In genomic region chr22:19291580-19292261, GRCh38 we compare ENCODE assay signal across 1 cellular context.
TF ChIP-seq lines count a peak whose summit lies in the region.

TSS of gene CLTCL1 (minus strand) at chr22:19291719. CDS start at chr22:19291641, 78 bp downstream.

TF ChIP-seq in HEK293, 187 proteins besides CTCF, POLR2A, EP300 and RAD21 (continued from another document and continues in another):
- TF ChIP-seq ZBTB26 (tag by site-specific recombination; optimal IDR thresholded peaks at IDR 0.05) (peak; percentile 39), ZBTB6 (tag by site-specific recombination; IDR thresholded peaks at IDR 0.05) (0 out of 2 replicates have a peak, but pooled peaks have one; percentile 11), ZNF2 (tag by site-specific recombination; IDR thresholded peaks at IDR 0.05) (peak; percentile 69; the same call in 1 of the 2 replicates), ZNF639 (tag by site-specific recombination; IDR thresholded peaks at IDR 0.05) (no peak), ZNF514 (tag by site-specific recombination; IDR thresholded peaks at IDR 0.05) (no peak), ZNF704 (tag by site-specific recombination; IDR thresholded peaks at IDR 0.05) (no peak), ZNF211 (tag by site-specific recombination; IDR thresholded peaks at IDR 0.05; ENCODE audit: low read depth) (no peak), ZNF335 (tag by site-specific recombination; conservative IDR thresholded peaks at IDR 0.05) (peak; percentile 98), ZNF544 (tag by site-specific recombination; IDR thresholded peaks at IDR 0.05) (no peak), INSM2 (tag by site-specific recombination; IDR thresholded peaks at IDR 0.05) (peak; percentile 33; the same call in 1 of the 2 replicates), HIC1 (tag by site-specific recombination; IDR thresholded peaks at IDR 0.05) (peak; percentile 78), ZNF16 (tag by site-specific recombination; IDR thresholded peaks at IDR 0.05; ENCODE audit: low read depth) (no peak), SP3 (tag by site-specific recombination; IDR thresholded peaks at IDR 0.05) (peak; percentile 83), ZSCAN23 (tag by site-specific recombination; IDR thresholded peaks at IDR 0.05) (0 out of 2 replicates have a peak, but pooled peaks have one; percentile 33), ZNF629 (tag by site-specific recombination; IDR thresholded peaks at IDR 0.05) (0 out of 2 replicates have a peak, but pooled peaks have one; percentile 18), ZNF404 (tag by site-specific recombination; IDR thresholded peaks at IDR 0.05) (no peak), PATZ1 (tag by site-specific recombination; IDR thresholded peaks at IDR 0.05) (peak; percentile 43; the same call in 1 of the 2 replicates), ZNF785 (tag by site-specific recombination; IDR thresholded peaks at IDR 0.05) (no peak), BCL11B (tag by site-specific recombination; IDR thresholded peaks at IDR 0.05; ENCODE audit: low read depth) (0 out of 2 replicates have a peak, but pooled peaks have one; percentile 65), SP7 (tag by site-specific recombination; IDR thresholded peaks at IDR 0.05) (peak; percentile 76), ZNF175 (tag by site-specific recombination; IDR thresholded peaks at IDR 0.05) (no peak), ZBTB11 (tag by site-specific recombination; conservative IDR thresholded peaks at IDR 0.05; ENCODE audit: low read depth) (0 out of 2 replicates have a peak, but pooled peaks have one; percentile 26), KLF1 (tag by site-specific recombination; IDR thresholded peaks at IDR 0.05) (peak; percentile 47), ZXDB (tag by site-specific recombination; IDR thresholded peaks at IDR 0.05) (peak; percentile 75), ZNF202 (tag by site-specific recombination; IDR thresholded peaks at IDR 0.05; ENCODE audit: borderline replicate concordance) (no peak), GLI4 (tag by site-specific recombination; IDR thresholded peaks at IDR 0.05) (peak; percentile 38; the same call in 1 of the 2 replicates), AEBP2 (tag by site-specific recombination; IDR thresholded peaks at IDR 0.05; ENCODE audit: borderline replicate concordance) (no peak), ZNF660 (tag by site-specific recombination; IDR thresholded peaks at IDR 0.05) (0 out of 2 replicates have a peak, but pooled peaks have one; percentile 12), ZNF843 (tag by site-specific recombination; IDR thresholded peaks at IDR 0.05) (0 out of 2 replicates have a peak, but pooled peaks have one; percentile 35), ZSCAN30 (tag by site-specific recombination; IDR thresholded peaks at IDR 0.05) (peak; percentile 70), ZBTB21 (tag by site-specific recombination; IDR thresholded peaks at IDR 0.05) (0 out of 2 replicates have a peak, but pooled peaks have one; percentile 48), ZFP37 (tag by site-specific recombination; IDR thresholded peaks at IDR 0.05) (peak; percentile 73; the same call in 1 of the 2 replicates), KLF17 (tag by site-specific recombination; IDR thresholded peaks at IDR 0.05) (peak; percentile 43; the same call in 1 of the 2 replicates), ZNF626 (tag by site-specific recombination; IDR thresholded peaks at IDR 0.05) (no peak), ZBTB10 (tag by site-specific recombination; IDR thresholded peaks at IDR 0.05) (0 out of 2 replicates have a peak, but pooled peaks have one; percentile 38), ZNF658 (tag by site-specific recombination; IDR thresholded peaks at IDR 0.05) (no peak), KLF7 (tag by site-specific recombination; IDR thresholded peaks at IDR 0.05; ENCODE audit: borderline replicate concordance) (0 out of 2 replicates have a peak, but pooled peaks have one; percentile 62), ZBTB7A (tag by site-specific recombination; IDR thresholded peaks at IDR 0.05; ENCODE audit: low read depth) (peak; percentile 86)
